ENCODE assay signal across 8 cellular contexts in the genomic region with DNA sequence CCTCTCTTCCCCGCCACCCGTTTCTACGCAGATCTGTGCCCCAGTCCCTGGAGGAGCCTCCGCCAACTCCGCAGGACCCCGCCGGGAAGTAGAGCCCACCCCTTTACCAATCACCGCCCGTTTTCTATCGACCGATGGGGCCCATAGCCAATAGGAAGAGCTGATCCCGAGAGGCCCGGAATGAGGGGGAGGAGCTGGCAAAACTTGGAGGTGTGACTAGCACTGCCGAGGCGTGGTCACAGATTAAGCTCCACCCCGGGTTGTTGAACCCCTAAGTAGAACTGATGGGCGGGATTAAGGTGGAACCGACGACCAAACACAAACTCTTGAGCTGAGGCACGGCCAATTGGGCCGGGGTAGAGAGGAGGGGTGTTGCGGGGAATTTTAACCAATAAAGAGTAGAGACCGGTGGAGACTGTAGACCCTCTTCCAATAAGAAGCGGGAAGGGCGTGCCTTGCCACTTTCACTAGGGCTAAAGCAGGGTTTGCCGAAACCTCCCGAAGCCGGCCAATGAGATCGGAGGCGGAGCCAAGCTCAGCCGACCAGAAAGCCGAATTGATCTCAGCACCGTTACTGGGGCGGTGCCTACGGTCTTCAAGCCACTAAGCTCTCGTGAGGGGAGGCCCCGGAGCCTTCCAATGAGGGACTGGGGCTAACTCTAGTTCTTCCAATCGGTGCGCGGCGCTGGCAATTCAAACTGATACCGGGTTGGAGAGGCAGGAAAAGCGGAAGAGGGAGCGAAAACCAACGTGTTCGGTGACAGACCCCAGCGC. TPM values are rescaled to one million over a fixed set of nuclear protein-coding genes. Genes with fewer than 3 reads are reported as not detected.
DNase-seq lines count a peak whose midpoint lies in the region; ATAC-seq, FAIRE-seq and TF ChIP-seq lines count a peak whose summit lies in the region.
"Not testable (repeated sequence)": the region's sequence is repeated elsewhere in the genome, so short reads cannot be mapped to it uniquely, and the experiment has no call there.

A gene (plus strand): TSS at position 691 of the 774 bp plus-strand sequence. CDS start 874 bp downstream, outside the sequence.
A gene (minus strand): TSS at position 45 of the 774 bp plus-strand sequence. CDS start 2,427 bp downstream, outside the sequence.

- H3K4me3 Mint-ChIP-seq in progenitor cell of endocrine pancreas (ENCODE audit: low read depth): peak within 1 kb of the TSS; percentile 51

- H3K4me1 Mint-ChIP-seq in progenitor cell of endocrine pancreas (ENCODE audit: low read depth): not testable (repeated sequence)

- FAIRE-seq in colon (lab: Jason Lieb, UNC): peak; percentile 99

- H3K27ac Mint-ChIP-seq in progenitor cell of endocrine pancreas: not testable (repeated sequence)

- not testable (repeated sequence) for H3K36me3 Mint-ChIP-seq in progenitor cell of endocrine pancreas (ENCODE audit: insufficient read depth)

- not testable (repeated sequence) for H3K36me3 ChIP-seq in WERI-Rb-1; iPS-20b (ENCODE audit: insufficient read depth, low read depth, low read length)

- not testable (repeated sequence) for H3K9ac ChIP-seq in iPS-20b (ENCODE audit: low read depth, low read length)

- H3K9me3 ChIP-seq in WERI-Rb-1 (ENCODE audit: severe bottlenecking); iPS-20b (ENCODE audit: insufficient read depth, low read depth, low read length): not testable (repeated sequence)

- DNase-seq in AG10803 (ENCODE audit: low read depth); WERI-Rb-1; progenitor cell of endocrine pancreas (ENCODE audit: low spot score, unreplicated experiment): not testable (repeated sequence)

- not testable (repeated sequence) for H3K27me3 ChIP-seq in WERI-Rb-1 (ENCODE audit: insufficient read depth, low read depth, severe bottlenecking); iPS-20b (ENCODE audit: insufficient read depth, low read length)

- H3K4me3 ChIP-seq in AG10803 (ENCODE audit: low read length): peak within 1 kb of the TSS; percentile 54
- H3K4me3 ChIP-seq in WERI-Rb-1 (ENCODE audit: low read depth, low read length): peak within 1 kb of the TSS; percentile 50
- H3K4me3 ChIP-seq in iPS-20b (ENCODE audit: low read length): peak within 1 kb of the TSS; percentile 61; the same call in 1 of the 2 replicates

- TF ChIP-seq CTCF in AG10803 (conservative IDR thresholded peaks at IDR 0.05; ENCODE audit: low read length); WERI-Rb-1 (IDR thresholded peaks at IDR 0.05; ENCODE audit: low read depth, low read length); progenitor cell of endocrine pancreas (IDR thresholded peaks at IDR 0.05; ENCODE audit: unreplicated experiment): not testable (repeated sequence)

- ATAC-seq in GM19025 (IDR thresholded peaks at IDR 0.05; ENCODE audit: low read depth, unreplicated experiment): peak; percentile 81
- ATAC-seq in HG02571 (IDR thresholded peaks at IDR 0.05; ENCODE audit: unreplicated experiment): peak; percentile 81
- ATAC-seq in HG03457 (IDR thresholded peaks at IDR 0.05; ENCODE audit: unreplicated experiment): peak; percentile 76

- H3K27ac ChIP-seq in WERI-Rb-1; iPS-20b (ENCODE audit: low read length): not testable (repeated sequence)

- H3K4me1 ChIP-seq in iPS-20b (ENCODE audit: insufficient read depth, low read length): not testable (repeated sequence)

- H3K9me3 Mint-ChIP-seq in progenitor cell of endocrine pancreas (ENCODE audit: low read depth): not testable (repeated sequence)

- H3K27me3 Mint-ChIP-seq in progenitor cell of endocrine pancreas: not testable (repeated sequence)

RNA-seq across cellular contexts. Expression of the first gene that starts in this region (rescaled TPM):
- 1.0 and 1.9 TPM in 2 replicates for total RNA-seq in progenitor cell of endocrine pancreas

RNA-seq across cellular contexts. Expression of the second gene that starts in this region (rescaled TPM):
- total RNA-seq in progenitor cell of endocrine pancreas: 16.2 and 18.6 TPM in 2 replicates
